Comparison of ENCODE assay signal across 25 cellular contexts in the genomic region with DNA sequence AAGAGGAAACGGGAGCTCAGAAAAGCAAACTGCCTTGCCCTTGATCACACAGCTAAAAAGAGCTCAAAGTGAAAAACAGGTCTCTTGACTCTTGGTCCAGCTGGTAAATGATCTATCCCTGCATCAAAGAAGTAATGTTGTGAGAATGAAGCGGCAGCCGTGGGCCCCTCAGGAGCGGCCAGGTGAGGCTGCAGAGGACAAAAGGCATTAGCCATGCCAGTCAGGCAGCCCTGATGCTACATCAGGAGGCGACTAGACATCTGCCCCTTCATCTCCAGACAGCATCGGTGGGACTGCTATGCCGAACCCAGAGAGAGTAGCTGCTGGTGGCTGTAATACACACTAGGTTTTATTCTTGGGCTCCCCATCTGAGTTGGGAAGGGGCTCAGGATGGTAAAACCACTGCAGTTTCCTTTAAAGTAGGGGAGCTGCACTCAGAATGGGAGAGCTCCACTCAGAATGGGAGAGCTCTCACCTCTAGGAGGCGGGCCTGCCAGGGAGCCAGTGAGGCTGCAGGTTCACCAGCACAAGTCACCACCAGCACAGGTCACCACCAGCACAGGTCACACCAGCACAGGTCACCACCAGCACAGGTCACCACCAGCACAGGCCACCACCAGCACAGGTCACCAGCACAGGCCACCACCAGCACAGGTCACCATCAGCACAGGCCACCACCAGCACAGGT.
DNase-seq lines count a peak whose midpoint lies in the region; ATAC-seq and TF ChIP-seq lines count a peak whose summit lies in the region.
"Had no signal": no experiment of that assay in that cellular context is flagged by ENCODE, and none has a peak within 500 bp of the region (broad histone marks: within the 10 kb centered on the region; RNA-seq: fewer than 3 reads in every experiment).

No MANE protein-coding gene starts in this region.

- H2BK5ac ChIP-seq in neuronal stem cell (ENCODE audit: low read length): no peak overlapping the region

- peak overlapping the region in 2 of 5 experiments; percentile 28 to 38 for H3K4me3 Mint-ChIP-seq in brain
- peak overlapping the region; percentile 6 for H3K4me3 Mint-ChIP-seq in glutamatergic neuron (ENCODE audit: unreplicated experiment)
- no peak overlapping the region for H3K4me3 Mint-ChIP-seq in activated naive CD8-positive, alpha-beta T cell treated with anti-CD3 and anti-CD28 coated beads for 36 hours
- H3K4me3 Mint-ChIP-seq: CD4-positive, alpha-beta memory T cell had no signal

- TF ChIP-seq CTCF in GM12873 (IDR thresholded peaks at IDR 0.05; ENCODE audit: insufficient read depth, low read depth, low read length, missing control alignments) (peak; percentile 3), brain (conservative IDR thresholded peaks at IDR 0.05) (no peak), glutamatergic neuron (IDR thresholded peaks at IDR 0.05; ENCODE audit: partially characterized antibody, unreplicated experiment) (no peak)

- H2AFZ ChIP-seq in neuronal stem cell (ENCODE audit: low read length): no peak overlapping the region
- H2AFZ ChIP-seq: GM23248 had no signal

- H2BK15ac ChIP-seq in neuronal stem cell (ENCODE audit: low read length): no peak overlapping the region

- H3K27me3 Mint-ChIP-seq in brain: peaks cover 14% of the 10 kb centered on the region
- H3K27me3 Mint-ChIP-seq in glutamatergic neuron (ENCODE audit: unreplicated experiment): peaks cover 11% of the 10 kb centered on the region
- H3K27me3 Mint-ChIP-seq in activated naive CD8-positive, alpha-beta T cell treated with anti-CD3 and anti-CD28 coated beads for 36 hours: peaks cover 36% of the 10 kb centered on the region

- WGBS in neuronal stem cell (ENCODE audit: extremely low coverage in 2 of 2, insufficient read length in 2 of 2, insufficient replicate concordance in 1 of 2), 2 donors: no CpG with 5 or more reads among the region's 8 CpGs

- H3K27ac Mint-ChIP-seq in brain (peak overlapping the region in 3 of 5 experiments; percentile 9 to 42 (median 23)), glutamatergic neuron (ENCODE audit: unreplicated experiment) (no peak overlapping the region)
- no peak overlapping the region for H3K27ac Mint-ChIP-seq in activated naive CD8-positive, alpha-beta T cell treated with anti-CD3 and anti-CD28 coated beads for 36 hours
- H3K27ac Mint-ChIP-seq: CD4-positive, alpha-beta memory T cell had no signal

- H3K36me3 Mint-ChIP-seq in brain (no peaks in the 10 kb centered on the region), glutamatergic neuron (ENCODE audit: unreplicated experiment) (no peaks in the 10 kb centered on the region)
- no peaks in the 10 kb centered on the region for H3K36me3 Mint-ChIP-seq in activated naive CD8-positive, alpha-beta T cell treated with anti-CD3 and anti-CD28 coated beads for 36 hours
- H3K36me3 Mint-ChIP-seq: CD4-positive, alpha-beta memory T cell had no signal

- peaks cover 0 to 2% of the 10 kb centered on the region in 2 donors for H3K9me3 ChIP-seq in neuronal stem cell (replicated peaks in 1 of 2; ENCODE audit: control insufficient read depth in 2 of 2, insufficient read depth in 1 of 2, low read depth in 1 of 2, low read length in 2 of 2)
- H3K9me3 ChIP-seq: HAP-1 had no signal

- H3K14ac ChIP-seq in neuronal stem cell (ENCODE audit: low read length): no peak overlapping the region

- peaks cover 20 to 24% of the 10 kb centered on the region in 2 donors for H3K4me1 ChIP-seq in neuronal stem cell (ENCODE audit: control insufficient read depth in 2 of 2, insufficient read depth in 1 of 2, low read depth in 1 of 2, low read length in 2 of 2)
- H3K4me1 ChIP-seq: HAP-1 had no signal

- peak overlapping the region; percentile 20 for H3K23ac ChIP-seq in neuronal stem cell (ENCODE audit: low read depth, low read length, poor library complexity)

- H3K27me3 ChIP-seq in neuronal stem cell (ENCODE audit: control insufficient read depth in 3 of 3, insufficient read depth in 3 of 3, low read depth in 1 of 3, low read length in 3 of 3): peaks cover 0 to 30% (median 18%) of the 10 kb centered on the region in 3 experiments

- H3K4me2 ChIP-seq in neuronal stem cell (ENCODE audit: insufficient read depth, low read length, poor library complexity, severe bottlenecking): no peak overlapping the region

- no peak overlapping the region for H2AK5ac ChIP-seq in neuronal stem cell (ENCODE audit: low read depth, low read length)

- H3K4ac ChIP-seq in neuronal stem cell (ENCODE audit: low read length): no peak overlapping the region

- no peak for ATAC-seq in GM18517 (IDR thresholded peaks at IDR 0.05; ENCODE audit: unreplicated experiment)
- ATAC-seq: Panc1 had no signal

- no peak overlapping the region for H2BK120ac ChIP-seq in neuronal stem cell (ENCODE audit: low read depth, low read length)

- peaks cover 50% of the 10 kb centered on the region for H3K4me1 Mint-ChIP-seq in brain
- peaks cover 23% of the 10 kb centered on the region for H3K4me1 Mint-ChIP-seq in glutamatergic neuron (ENCODE audit: low read depth, unreplicated experiment)
- H3K4me1 Mint-ChIP-seq in activated naive CD8-positive, alpha-beta T cell treated with anti-CD3 and anti-CD28 coated beads for 36 hours: peaks cover 2% of the 10 kb centered on the region

- H3K9ac ChIP-seq in neuronal stem cell (ENCODE audit: low read depth, low read length, poor library complexity): peak overlapping the region; percentile 53
- H3K9ac ChIP-seq: GM23248 had no signal

- H4K91ac ChIP-seq in neuronal stem cell (ENCODE audit: low read depth, low read length, poor library complexity): no peak overlapping the region

- no peaks in the 10 kb centered on the region for H3K9me3 Mint-ChIP-seq in brain
- H3K9me3 Mint-ChIP-seq in glutamatergic neuron (ENCODE audit: unreplicated experiment): peaks cover 22% of the 10 kb centered on the region
- H3K9me3 Mint-ChIP-seq in activated naive CD8-positive, alpha-beta T cell treated with anti-CD3 and anti-CD28 coated beads for 36 hours: no peaks in the 10 kb centered on the region
- H3K9me3 Mint-ChIP-seq: CD4-positive, alpha-beta memory T cell had no signal

- H3K4me3 ChIP-seq in neuronal stem cell (ENCODE audit: low read length in 2 of 2): no peak overlapping the region
- H3K4me3 ChIP-seq: GM23248, HAP-1, SK-N-MC had no signal

- no peak overlapping the region for H3K18ac ChIP-seq in neuronal stem cell (ENCODE audit: low read length)

- H3K36me3 ChIP-seq in neuronal stem cell (replicated peaks in 1 of 2; ENCODE audit: control insufficient read depth in 2 of 2, insufficient read depth in 2 of 2, low read length in 2 of 2): peaks cover 0 to 2% of the 10 kb centered on the region in 2 donors
- H3K36me3 ChIP-seq: HAP-1 had no signal

- H2BK12ac ChIP-seq in neuronal stem cell (ENCODE audit: low read length): no peak overlapping the region

- no peak overlapping the region for H4K8ac ChIP-seq in neuronal stem cell (ENCODE audit: low read depth, low read length)

- DNase-seq in glutamatergic neuron (no peak), neuronal stem cell (ENCODE audit: low spot score) (no peak), HCEC 1CT (no peak), NCI-H226 (no peak)
- no peak for DNase-seq in activated naive CD8-positive, alpha-beta T cell treated with anti-CD3 and anti-CD28 coated beads for 36 hours
- DNase-seq: C1 segment of cervical spinal cord; CD4-positive, alpha-beta memory T cell; DMS 273 treated with DMSO at 0.1 percent for 48 hours; DND-41; GM23248; KBM-7; MV-4-11; NCI-H1105; NCI-H146; NCI-H1930; NCI-H2107; NCI-H510A; NCI-H69; SIG-M5 had no signal

- H3K79me1 ChIP-seq in neuronal stem cell (ENCODE audit: low read depth, low read length): no peaks in the 10 kb centered on the region

- H3K27ac ChIP-seq in neuronal stem cell (replicated peaks; ENCODE audit: low read length): no peak overlapping the region
- H3K27ac ChIP-seq: GM23248, SK-N-MC had no signal

Comparison
In these comparisons a context has a peak if more than half of its experiments do, and no peak if none do; other contexts are left out.
1. H3K27ac Mint-ChIP-seq: peak in brain (3 of 5); none in glutamatergic neuron (single experiment) and activated naive CD8-positive, alpha-beta T cell treated with anti-CD3 and anti-CD28 coated beads for 36 hours (single experiment).